Comparison of ENCODE assay signal across 23 cellular contexts in genomic region chrX:153857348-153857903, GRCh38. TPM values are rescaled to one million over a fixed set of nuclear protein-coding genes. Genes with fewer than 3 reads are reported as not detected.
"Had no signal": no experiment of that assay in that cellular context is flagged by ENCODE, and none has a peak within 500 bp of the region (broad histone marks: within the 10 kb centered on the region; RNA-seq: fewer than 3 reads in every experiment).

No MANE protein-coding gene starts in this region.

- H3K27ac Mint-ChIP-seq: activated CD4-positive, alpha-beta T cell treated with anti-CD3 and anti-CD28 coated beads, Interleukin-2, amount 10 ng/mL, durations not matched to agents 24 days and 14 days; activated T-cell treated with anti-CD3 and anti-CD28 coated beads, Interleukin-2, amount 50 U/mL, for 72 hours; stimulated activated memory B cell treated with anti-CD40 and anti-IgM and Interleukin-4, amounts not matched to agents 10 μg/mL and 1 μg/mL and 100 μg/mL, for 72 hours; type B pancreatic cell had no signal

- H3K4me3 ChIP-seq: gastrocnemius medialis, psoas muscle, skin epidermis, testis had no signal

- H3K36me3 ChIP-seq: gastrocnemius medialis had no signal

- H3K27me3 ChIP-seq: testis had no signal

- H3K4me1 ChIP-seq: gastrocnemius medialis, psoas muscle, testis had no signal

- H3K27ac ChIP-seq: gastrocnemius medialis, psoas muscle, skin epidermis, testis had no signal

- H3K9me3 ChIP-seq: gastrocnemius medialis, psoas muscle, testis had no signal

- FAIRE-seq: bronchial epithelial cell, keratinocyte had no signal

- ATAC-seq: activated T-cell treated with anti-CD3 and anti-CD28 coated beads, Interleukin-2, amount 50 U/mL, for 72 hours; esophagus mucosa; gastrocnemius medialis; left lobe of liver; psoas muscle; right cardiac atrium; stimulated activated memory B cell treated with anti-CD40 and anti-IgM and Interleukin-4, amounts not matched to agents 10 μg/mL and 1 μg/mL and 100 μg/mL, for 72 hours had no signal

- H3K4me1 Mint-ChIP-seq: activated CD4-positive, alpha-beta T cell treated with anti-CD3 and anti-CD28 coated beads, Interleukin-2, amount 10 ng/mL, durations not matched to agents 24 days and 14 days had no signal

- H3K4me3 Mint-ChIP-seq: activated CD4-positive, alpha-beta T cell treated with anti-CD3 and anti-CD28 coated beads, Interleukin-2, amount 10 ng/mL, durations not matched to agents 24 days and 14 days; activated T-cell treated with anti-CD3 and anti-CD28 coated beads, Interleukin-2, amount 50 U/mL, for 72 hours; stimulated activated memory B cell treated with anti-CD40 and anti-IgM and Interleukin-4, amounts not matched to agents 10 μg/mL and 1 μg/mL and 100 μg/mL, for 72 hours; type B pancreatic cell had no signal

- H3K36me3 Mint-ChIP-seq: stimulated activated memory B cell treated with anti-CD40 and anti-IgM and Interleukin-4, amounts not matched to agents 10 μg/mL and 1 μg/mL and 100 μg/mL, for 72 hours; type B pancreatic cell had no signal

- H3K9me3 Mint-ChIP-seq: activated CD4-positive, alpha-beta T cell treated with anti-CD3 and anti-CD28 coated beads, Interleukin-2, amount 10 ng/mL, durations not matched to agents 24 days and 14 days; activated T-cell treated with anti-CD3 and anti-CD28 coated beads, Interleukin-2, amount 50 U/mL, for 72 hours; stimulated activated memory B cell treated with anti-CD40 and anti-IgM and Interleukin-4, amounts not matched to agents 10 μg/mL and 1 μg/mL and 100 μg/mL, for 72 hours; type B pancreatic cell had no signal

- DNase-seq: activated CD4-positive, alpha-beta T cell treated with anti-CD3 and anti-CD28 coated beads, Interleukin-2, amount 10 ng/mL, durations not matched to agents 24 days and 14 days; activated effector memory CD4-positive, alpha-beta T cell treated with anti-CD3 and anti-CD28 coated beads, Interleukin-2, amount 50 U/mL, for 16 hours; activated naive CD4-positive, alpha-beta T cell treated with anti-CD3 and anti-CD28 coated beads, Interleukin-2, amount 50 U/mL, for 16 hours; activated T-cell treated with anti-CD3 and anti-CD28 coated beads, Interleukin-2, amount 50 U/mL, for 72 hours; effector CD8-positive, alpha-beta T cell; gastrocnemius medialis; midbrain; occipital lobe; psoas muscle; right cardiac atrium; stimulated activated CD4-positive, alpha-beta T cell treated with anti-CD3 and anti-CD28 coated beads, Interleukin-4, amount 100 ng/mL, for 1 hour; testis had no signal

RNA-seq across cellular contexts. Expression of gene AVPR2, which starts 47.0 kb away (rescaled TPM):
- total RNA-seq: activated CD4-positive, alpha-beta T cell treated with anti-CD3 and anti-CD28 coated beads, Interleukin-2, amount 10 ng/mL, durations not matched to agents 24 days and 14 days; activated CD8-positive, alpha-beta memory T cell treated with anti-CD3 and anti-CD28 coated beads for 36 hours; activated T-cell treated with anti-CD3 and anti-CD28 coated beads, Interleukin-2, amount 50 U/mL, for 72 hours; bronchial epithelial cell; cerebellum; left lobe of liver; occipital lobe; T-helper 2 cell treated with Interferon-gamma antibody and Interleukin-4, amounts not matched to agents 100 ng/mL and 5 ng/mL, for 36 hours had no signal
- polyA plus RNA-seq: keratinocyte, neural cell had no signal
